ENCODE assay signal across 11 cellular contexts in the genomic region with DNA sequence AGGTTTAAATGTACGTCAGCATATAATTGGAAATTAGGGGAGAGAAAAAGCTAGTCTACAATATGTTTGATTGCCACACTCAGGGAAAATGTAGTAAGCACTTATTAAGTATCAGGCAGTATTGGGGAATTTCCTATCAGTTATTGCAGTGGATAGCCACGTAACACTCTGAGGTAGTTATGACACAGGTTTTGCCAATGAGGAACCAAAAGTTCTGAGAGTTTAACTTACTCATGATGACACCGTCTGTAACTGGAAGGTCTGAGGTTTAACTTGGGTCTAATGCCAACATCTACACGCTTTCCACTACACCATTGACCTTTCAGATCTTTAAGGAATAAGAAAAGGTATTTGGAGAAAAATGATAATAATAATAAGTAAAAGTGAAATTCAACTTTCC.
A peak's percentile ranks its signal among the peaks of the same experiment; 100 is the strongest.
DNase-seq lines count a peak whose midpoint lies in the region; ATAC-seq and TF ChIP-seq lines count a peak whose summit lies in the region.
"Had no signal": no experiment of that assay in that cellular context is flagged by ENCODE, and none has a peak within 500 bp of the region (broad histone marks: within the 10 kb centered on the region; RNA-seq: fewer than 3 reads in every experiment).

No MANE protein-coding gene starts in this region.

- H4K20me1 ChIP-seq in GM23248 (ENCODE audit: insufficient read depth), result no peaks in the 10 kb centered on the region

- H3K27ac Mint-ChIP-seq in effector memory CD8-positive, alpha-beta T cell, result no peak overlapping the region
- H3K27ac Mint-ChIP-seq in naive thymus-derived CD8-positive, alpha-beta T cell, result no peak overlapping the region

- H3K4me3 Mint-ChIP-seq in effector memory CD8-positive, alpha-beta T cell, result no peak overlapping the region
- no peak overlapping the region for H3K4me3 Mint-ChIP-seq in naive thymus-derived CD8-positive, alpha-beta T cell

- H2AFZ ChIP-seq in GM23248, result no peak overlapping the region

- H3K9me2 ChIP-seq in GM23248 (ENCODE audit: insufficient read depth), result no peaks in the 10 kb centered on the region

- DNase-seq in GM23248 (peak; percentile 62), foreskin keratinocyte (peak in 1 of 2 donors; percentile 58), NCI-H1694 treated with DMSO at 0.1 percent for 48 hours (lab: John Stamatoyannopoulos, UW) (no peak)
- no peak for DNase-seq in effector memory CD8-positive, alpha-beta T cell
- DNase-seq in naive thymus-derived CD8-positive, alpha-beta T cell, result no peak
- DNase-seq: NCI-H187 treated with DMSO at 0.1 percent for 48 hours, psoas muscle, SHP77 treated with DMSO at 0.1 percent for 48 hours had no signal

- no peaks in the 10 kb centered on the region for H3K27me3 Mint-ChIP-seq in effector memory CD8-positive, alpha-beta T cell
- H3K27me3 Mint-ChIP-seq in naive thymus-derived CD8-positive, alpha-beta T cell, result no peaks in the 10 kb centered on the region

- POLR2A ChIA-PET in naive thymus-derived CD8-positive, alpha-beta T cell (lab: Charles Lee), result no interaction called here

- ATAC-seq in GM18867 (IDR thresholded peaks at IDR 0.05; ENCODE audit: unreplicated experiment), result peak; percentile 81
- ATAC-seq in HG03469 (IDR thresholded peaks at IDR 0.05; ENCODE audit: unreplicated experiment), result peak; percentile 97
- ATAC-seq in foreskin keratinocyte, result peak; percentile 87
- no peak for ATAC-seq in effector memory CD8-positive, alpha-beta T cell (replicated peaks)
- ATAC-seq in GM21515 (IDR thresholded peaks at IDR 0.05; ENCODE audit: unreplicated experiment), result no peak
- no peak for ATAC-seq in naive thymus-derived CD8-positive, alpha-beta T cell
- ATAC-seq: psoas muscle had no signal

- in situ Hi-C loops in GM23248 (cut with MboI), result no loop called here

- 62 to 64% methylated on average over 4 of the region's 4 CpGs for WGBS in GM23248 (ENCODE audit: low coverage in 1 of 2, low lambda C conversion rate in 2 of 2, missing lambda C conversion rate in 2 of 2), 2 experiments

- no peaks in the 10 kb centered on the region for H3K79me2 ChIP-seq in GM23248 (ENCODE audit: insufficient read depth)

- TF ChIP-seq CTCF in foreskin keratinocyte (conservative IDR thresholded peaks at IDR 0.05), result no peak

- no peaks in the 10 kb centered on the region for H3K4me1 Mint-ChIP-seq in effector memory CD8-positive, alpha-beta T cell (ENCODE audit: low read depth in 2 of 2)
- no peaks in the 10 kb centered on the region for H3K4me1 Mint-ChIP-seq in naive thymus-derived CD8-positive, alpha-beta T cell

- H3F3A ChIP-seq in GM23248 (ENCODE audit: insufficient read depth), result no peaks in the 10 kb centered on the region

- H3K27ac ChIP-seq in GM23248 (no peak overlapping the region), foreskin keratinocyte (no peak overlapping the region)
- H3K27ac ChIP-seq: psoas muscle had no signal

- H3K36me3 ChIP-seq in GM23248 (ENCODE audit: low read depth), result 0 out of 2 replicates have a peak, but pooled peaks cover 4% of the 10 kb centered on the region

- H3K9me3 ChIP-seq in GM23248 (ENCODE audit: low read depth), result no peaks in the 10 kb centered on the region

- no peaks in the 10 kb centered on the region for H3K27me3 ChIP-seq in GM23248 (replicated peaks; ENCODE audit: insufficient read depth)
- no peaks in the 10 kb centered on the region for H3K27me3 ChIP-seq in foreskin keratinocyte

- no peak overlapping the region for H3K9ac ChIP-seq in GM23248

- H3K4me2 ChIP-seq in GM23248 (ENCODE audit: unreplicated experiment), result no peak overlapping the region

- no peaks in the 10 kb centered on the region for H3K36me3 Mint-ChIP-seq in effector memory CD8-positive, alpha-beta T cell (ENCODE audit: insufficient read depth)
- H3K36me3 Mint-ChIP-seq in naive thymus-derived CD8-positive, alpha-beta T cell, result peaks cover 13 to 31% (median 18%) of the 10 kb centered on the region in 3 donors

- H3K4me1 ChIP-seq in GM23248 (ENCODE audit: insufficient read depth), result no peaks in the 10 kb centered on the region
- no peaks in the 10 kb centered on the region for H3K4me1 ChIP-seq in foreskin keratinocyte
- H3K4me1 ChIP-seq: psoas muscle had no signal

- peaks cover 5 to 8% of the 10 kb centered on the region in 2 donors for H3K9me3 Mint-ChIP-seq in effector memory CD8-positive, alpha-beta T cell
- peaks cover 4 to 55% (median 28%) of the 10 kb centered on the region in 9 donors for H3K9me3 Mint-ChIP-seq in naive thymus-derived CD8-positive, alpha-beta T cell

- no peak overlapping the region for H3K4me3 ChIP-seq in GM23248
- H3K4me3 ChIP-seq: psoas muscle had no signal

Comparison
In these comparisons a context has a peak if more than half of its experiments do, and no peak if none do; other contexts are left out.
1. ATAC-seq: peak in GM18867 (single experiment), HG03469 (single experiment) and foreskin keratinocyte (single experiment); none in effector memory CD8-positive, alpha-beta T cell (single experiment), GM21515 (single experiment) and naive thymus-derived CD8-positive, alpha-beta T cell (0 of 2).